In genomic region chr2:85164145-85164559, GRCh38 we compare ENCODE assay signal across 18 cellular contexts. TPM values are rescaled to one million over a fixed set of nuclear protein-coding genes. Genes with fewer than 3 reads are reported as not detected.
DNase-seq lines count a peak whose midpoint lies in the region; ATAC-seq, FAIRE-seq and TF ChIP-seq lines count a peak whose summit lies in the region.
"Had no signal": no experiment of that assay in that cellular context is flagged by ENCODE, and none has a peak within 500 bp of the region (broad histone marks: within the 10 kb centered on the region; RNA-seq: fewer than 3 reads in every experiment).

No MANE protein-coding gene starts in this region.

- FAIRE-seq in RCC 7860 (lab: Jason Lieb, UNC): no peak
- FAIRE-seq: GM12891 had no signal

- H3K4me1 ChIP-seq in psoas muscle: peaks cover 54% of the 10 kb centered on the region

- H3K27me3 Mint-ChIP-seq in endothelial cell (ENCODE audit: unreplicated experiment): peaks cover 16% of the 10 kb centered on the region

- H3K9me3 ChIP-seq in psoas muscle: no peaks in the 10 kb centered on the region

- peaks cover 5% of the 10 kb centered on the region for H3K9me3 Mint-ChIP-seq in endothelial cell (ENCODE audit: unreplicated experiment)
- H3K9me3 Mint-ChIP-seq: activated CD4-positive, alpha-beta T cell treated with anti-CD3 and anti-CD28 coated beads, Interleukin-2, amount 10 ng/mL, durations not matched to agents 24 days and 14 days had no signal

- 83 to 94% (median 88%) methylated on average over 7 of the region's 7 CpGs for WGBS in psoas muscle, 3 donors

- DNase-seq in H7: peak; percentile 56
- peak; percentile 32 for DNase-seq in NCI-H146 treated with DMSO at 0.1 percent for 48 hours (lab: John Stamatoyannopoulos, UW; ENCODE audit: unreplicated experiment)
- DNase-seq in endothelial cell (ENCODE audit: low spot score): no peak
- no peak for DNase-seq in psoas muscle
- no peak for DNase-seq in NCI-H510A (lab: John Stamatoyannopoulos, UW)
- no peak for DNase-seq in RCC 7860 (ENCODE audit: low spot score)
- DNase-seq: activated CD4-positive, alpha-beta T cell treated with anti-CD3 and anti-CD28 coated beads, Interleukin-2, amount 10 ng/mL, durations not matched to agents 24 days and 14 days; activated T-cell treated with anti-CD3 and anti-CD28 coated beads, Interleukin-2, amount 50 U/mL, for 1 hour; AML-193; effector memory CD4-positive, alpha-beta T cell; GDM1; left colon; NCI-H1694 treated with DMSO at 0.1 percent for 48 hours; NCI-H526 treated with DMSO at 0.1 percent for 48 hours had no signal

- no peak overlapping the region for H3K4me3 ChIP-seq in H7 (ENCODE audit: insufficient read depth, low read depth, low read length)
- H3K4me3 ChIP-seq in psoas muscle: no peak overlapping the region

- peaks cover 1% of the 10 kb centered on the region for H3K36me3 ChIP-seq in H7 (replicated peaks; ENCODE audit: control insufficient read depth, insufficient read depth, low read length)
- H3K36me3 ChIP-seq in psoas muscle (ENCODE audit: insufficient read depth in 1 of 2, low read depth in 1 of 2): no peaks in the 10 kb centered on the region

- peak; percentile 21 to 59 (median 41) for ATAC-seq in psoas muscle
- ATAC-seq in HG03521 (IDR thresholded peaks at IDR 0.05; ENCODE audit: unreplicated experiment): no peak
- ATAC-seq: left colon, Panc1 had no signal

- intact Hi-C loops in psoas muscle (cut with DNase I): no loop called here

- H3K27me3 ChIP-seq in H7 (ENCODE audit: control insufficient read depth, insufficient read depth, low read length) (no peaks in the 10 kb centered on the region), psoas muscle (ENCODE audit: insufficient read depth in 3 of 3, low read length in 2 of 3) (no peaks in the 10 kb centered on the region)

- peak overlapping the region; percentile 54 for H3K27ac Mint-ChIP-seq in endothelial cell (ENCODE audit: unreplicated experiment)
- H3K27ac Mint-ChIP-seq: activated CD4-positive, alpha-beta T cell treated with anti-CD3 and anti-CD28 coated beads, Interleukin-2, amount 10 ng/mL, durations not matched to agents 24 days and 14 days had no signal

- no peak for TF ChIP-seq CTCF in endothelial cell (IDR thresholded peaks at IDR 0.05; ENCODE audit: unreplicated experiment)
- TF ChIP-seq CTCF in psoas muscle (IDR thresholded peaks at IDR 0.05): no peak

- peaks cover 28% of the 10 kb centered on the region for H3K36me3 Mint-ChIP-seq in endothelial cell (ENCODE audit: low read depth, unreplicated experiment)

- peaks cover 69% of the 10 kb centered on the region for H3K4me1 Mint-ChIP-seq in endothelial cell (ENCODE audit: unreplicated experiment)
- H3K4me1 Mint-ChIP-seq: activated CD4-positive, alpha-beta T cell treated with anti-CD3 and anti-CD28 coated beads, Interleukin-2, amount 10 ng/mL, durations not matched to agents 24 days and 14 days had no signal

- H3K27ac ChIP-seq in psoas muscle: no peak overlapping the region
- H3K27ac ChIP-seq: KMS-11 had no signal

- H3K4me3 Mint-ChIP-seq in endothelial cell (ENCODE audit: unreplicated experiment): no peak overlapping the region
- H3K4me3 Mint-ChIP-seq: activated CD4-positive, alpha-beta T cell treated with anti-CD3 and anti-CD28 coated beads, Interleukin-2, amount 10 ng/mL, durations not matched to agents 24 days and 14 days had no signal

RNA-seq across cellular contexts. Expression of gene TCF7L1, which starts 31.0 kb away (rescaled TPM):
- total RNA-seq in H7 (2014; rRNA removed; shearing (Covaris generic)): 9.9 and 10.7 TPM in 2 replicates
- total RNA-seq in endothelial cell (ENCODE audit: unreplicated experiment): 83.8 TPM
- total RNA-seq in psoas muscle: 10 to 100 TPM in 1 of 4 donors, 1 to 10 TPM in 3; 5.3 to 13.3 (median 8.0) TPM
- polyA plus RNA-seq in psoas muscle: 1 to 10 TPM; 2.1 to 6.1 (median 5.6) TPM

Comparison
In these comparisons a context has a peak if more than half of its experiments do, and no peak if none do; other contexts are left out.
1. DNase-seq: peak in H7 (single experiment) and NCI-H146 treated with DMSO at 0.1 percent for 48 hours (single experiment); none in endothelial cell (single experiment), psoas muscle (0 of 2), NCI-H510A (single experiment) and RCC 7860 (single experiment).